ENCODE assay signal across 18 cellular contexts in the genomic region with DNA sequence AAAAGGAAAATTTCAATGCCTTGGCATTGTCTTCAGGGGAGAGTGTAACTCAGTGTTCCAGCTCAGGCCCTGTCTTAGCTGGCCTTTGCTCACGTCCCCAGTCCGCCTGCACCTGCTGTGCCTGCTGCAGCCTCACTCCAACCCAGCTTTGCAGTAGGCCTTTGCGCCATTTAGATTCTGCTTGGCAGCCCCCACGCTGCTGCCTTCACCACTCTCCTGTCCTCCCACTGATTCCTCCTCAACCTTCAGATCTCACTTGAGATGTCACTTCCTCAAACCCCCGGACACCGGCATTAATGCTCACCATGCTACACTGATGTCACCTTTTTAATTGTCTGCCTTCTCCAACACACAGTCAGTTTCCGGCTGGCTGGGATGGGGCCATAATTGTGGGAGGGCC.
DNase-seq lines count a peak whose midpoint lies in the region; TF ChIP-seq lines count a peak whose summit lies in the region.
"Had no signal": no experiment of that assay in that cellular context is flagged by ENCODE, and none has a peak within 500 bp of the region (broad histone marks: within the 10 kb centered on the region; RNA-seq: fewer than 3 reads in every experiment).

No MANE protein-coding gene starts in this region.

- no peak overlapping the region for H3K9ac ChIP-seq in H9 (ENCODE audit: extremely low read depth, insufficient read length, low read length)
- H3K9ac ChIP-seq: BLaER1, GM23248 had no signal

- no peak overlapping the region for H3K4me3 ChIP-seq in CD4-positive, alpha-beta memory T cell (ENCODE audit: low read length in 2 of 2)
- H3K4me3 ChIP-seq: BLaER1, GM23248 had no signal

- POLR2A ChIA-PET in CD4-positive, alpha-beta memory T cell (lab: Charles Lee; ENCODE audit: partially characterized antibody) = no interaction called here

- H3K4me1 Mint-ChIP-seq in H9 = peaks cover 24 to 33% of the 10 kb centered on the region in 2 experiments
- H3K4me1 Mint-ChIP-seq in CD4-positive, alpha-beta memory T cell = no peaks in the 10 kb centered on the region
- H3K4me1 Mint-ChIP-seq: B cell; CD4-positive, CD25-positive, alpha-beta regulatory T cell; CD8-positive, alpha-beta memory T cell had no signal

- no peak overlapping the region for H4K5ac ChIP-seq in H9 (ENCODE audit: insufficient read length, low read depth, low read length)

- H3K4ac ChIP-seq in H9 (ENCODE audit: low read depth, low read length) = no peak overlapping the region

- no peak overlapping the region for H2AK5ac ChIP-seq in H9 (ENCODE audit: insufficient read length, low read length)

- H3K14ac ChIP-seq in H9 (ENCODE audit: insufficient read depth, low read length) = no peak overlapping the region

- H3K27ac Mint-ChIP-seq in H9 = peak overlapping the region; percentile 0 to 57 (median 45); a peak in 3 of 7 replicates
- H3K27ac Mint-ChIP-seq in CD4-positive, alpha-beta memory T cell = no peak overlapping the region
- H3K27ac Mint-ChIP-seq: B cell; CD4-positive, CD25-positive, alpha-beta regulatory T cell; CD8-positive, alpha-beta memory T cell had no signal

- no peaks in the 10 kb centered on the region for H3K79me1 ChIP-seq in H9 (ENCODE audit: insufficient read depth, low read depth, low read length, poor library complexity, severe bottlenecking)

- H3K9me3 Mint-ChIP-seq in H9 = peaks cover 5 to 7% of the 10 kb centered on the region in 2 experiments; a peak in 4 of 5 replicates
- peaks cover 0 to 22% (median 4%) of the 10 kb centered on the region in 8 donors for H3K9me3 Mint-ChIP-seq in CD4-positive, alpha-beta memory T cell

- H3K23me2 ChIP-seq in H9 (ENCODE audit: insufficient read length, low read depth, low read length, poor library complexity, severe bottlenecking) = no peaks in the 10 kb centered on the region

- H3K36me3 ChIP-seq in CD4-positive, alpha-beta memory T cell (ENCODE audit: insufficient read depth, low read length) = no peaks in the 10 kb centered on the region
- H3K36me3 ChIP-seq: BLaER1 had no signal

- H2BK12ac ChIP-seq in H9 (ENCODE audit: insufficient read length, low read depth, low read length) = no peak overlapping the region

- H2BK120ac ChIP-seq in H9 (ENCODE audit: low read depth, low read length, poor library complexity, severe bottlenecking) = no peak overlapping the region

- H3K79me2 ChIP-seq in H9 (ENCODE audit: insufficient read depth, low read length) = no peaks in the 10 kb centered on the region; the same call in 1 of the 2 replicates

- no CpG with 5 or more reads among the region's 7 CpGs for WGBS in H9 (ENCODE audit: extremely low coverage, insufficient read length, low lambda C conversion rate)

- intact Hi-C loops in head of caudate nucleus (cut with DNase I) = no loop called here
- intact Hi-C loops in CD4-positive, alpha-beta memory T cell (cut with micrococcal nuclease) = no loop called here

- H3K4me2 ChIP-seq in H9 (ENCODE audit: insufficient read depth, insufficient read length, low read length) = no peak overlapping the region
- H3K4me2 ChIP-seq: BLaER1 had no signal

- H2BK20ac ChIP-seq in H9 (ENCODE audit: low read depth, low read length, poor library complexity, severe bottlenecking) = no peak overlapping the region

- no peak for DNase-seq in H9
- peak in 38 of 61 donors; percentile 2 to 81 (median 33) for DNase-seq in caudate nucleus (lab: John Stamatoyannopoulos, UW)
- DNase-seq in head of caudate nucleus = peak in 40 of 42 donors; percentile 13 to 87 (median 48)
- peak; percentile 76 for DNase-seq in putamen (ENCODE audit: low spot score)
- no peak for DNase-seq in DMS79 (lab: John Stamatoyannopoulos, UW)
- no peak for DNase-seq in NAMALWA (ENCODE audit: low spot score)
- DNase-seq in CD4-positive, alpha-beta memory T cell = no peak
- DNase-seq: CD4-positive, CD25-positive, alpha-beta regulatory T cell; CD8-positive, alpha-beta memory T cell; DMS 273 treated with DMSO at 0.1 percent for 48 hours; DMS79 treated with DMSO at 0.1 percent for 48 hours; GF-D8; GM23248; HCEC 1CT had no signal

- H4K8ac ChIP-seq in H9 (replicated peaks; ENCODE audit: insufficient read length, low read depth, low read length) = no peak overlapping the region

- TF ChIP-seq CTCF in H9 (conservative IDR thresholded peaks at IDR 0.05) = no peak

- CTCF ChIA-PET in CD4-positive, alpha-beta memory T cell (lab: Charles Lee; ENCODE audit: partially characterized antibody) = no interaction called here

- no peaks in the 10 kb centered on the region for H3K9me3 ChIP-seq in H9 (ENCODE audit: control insufficient read depth, low read depth, low read length)
- no peaks in the 10 kb centered on the region for H3K9me3 ChIP-seq in CD4-positive, alpha-beta memory T cell (ENCODE audit: control insufficient read depth in 1 of 2, low read length in 2 of 2)
- H3K9me3 ChIP-seq: BLaER1 had no signal

- H2BK15ac ChIP-seq in H9 (ENCODE audit: low read depth, low read length) = no peak overlapping the region

- H3K27ac ChIP-seq in H9 (ENCODE audit: insufficient read length, low read depth, low read length) = no peak overlapping the region
- H3K27ac ChIP-seq in caudate nucleus (ENCODE audit: low read depth, low read length) = no peak overlapping the region
- H3K27ac ChIP-seq in CD4-positive, alpha-beta memory T cell (ENCODE audit: low read depth, low read length) = no peak overlapping the region
- H3K27ac ChIP-seq: 22Rv1, BLaER1, C4-2B, GM23248 had no signal

- no peaks in the 10 kb centered on the region for H3K27me3 Mint-ChIP-seq in H9 (ENCODE audit: low read depth)
- no peaks in the 10 kb centered on the region for H3K27me3 Mint-ChIP-seq in CD4-positive, alpha-beta memory T cell
- H3K27me3 Mint-ChIP-seq: B cell; CD4-positive, CD25-positive, alpha-beta regulatory T cell; CD8-positive, alpha-beta memory T cell had no signal

- H3K4me1 ChIP-seq in H9 (ENCODE audit: insufficient read depth, low read length) = peaks cover 10% of the 10 kb centered on the region; the same call in 1 of the 2 replicates
- no peaks in the 10 kb centered on the region for H3K4me1 ChIP-seq in CD4-positive, alpha-beta memory T cell (ENCODE audit: insufficient read depth, low read length)
- H3K4me1 ChIP-seq: BLaER1 had no signal

- no peak overlapping the region for H3T11ph ChIP-seq in H9 (ENCODE audit: low read length)

- H3K4me3 Mint-ChIP-seq in H9 = no peak overlapping the region
- H3K4me3 Mint-ChIP-seq in CD4-positive, alpha-beta memory T cell = no peak overlapping the region
- H3K4me3 Mint-ChIP-seq: B cell; CD8-positive, alpha-beta memory T cell had no signal

- no peak overlapping the region for H2BK5ac ChIP-seq in H9 (ENCODE audit: insufficient read length, low read length)

- peaks cover 0 to 8% (median 0%) of the 10 kb centered on the region in 3 experiments; a peak in 4 of 7 replicates for H3K36me3 Mint-ChIP-seq in H9 (ENCODE audit: insufficient read depth in 1 of 3, low read depth in 3 of 3)
- H3K36me3 Mint-ChIP-seq in CD4-positive, alpha-beta memory T cell = no peaks in the 10 kb centered on the region
- H3K36me3 Mint-ChIP-seq: CD4-positive, CD25-positive, alpha-beta regulatory T cell had no signal

- H2AFZ ChIP-seq in H9 (ENCODE audit: low read length) = no peak overlapping the region
- H2AFZ ChIP-seq: GM23248 had no signal

- no peak overlapping the region for H3K56ac ChIP-seq in H9 (ENCODE audit: insufficient read length, low read depth, low read length)

- no peak overlapping the region for H3K23ac ChIP-seq in H9 (ENCODE audit: insufficient read length, low read depth, low read length)

- H4K20me1 ChIP-seq in H9 (ENCODE audit: control insufficient read depth, insufficient read depth, insufficient read length) = no peaks in the 10 kb centered on the region
- H4K20me1 ChIP-seq: BLaER1 had no signal

- no peaks in the 10 kb centered on the region for H3K27me3 ChIP-seq in H9 (ENCODE audit: insufficient read depth, low read length)
- no peaks in the 10 kb centered on the region for H3K27me3 ChIP-seq in CD4-positive, alpha-beta memory T cell (ENCODE audit: insufficient read depth, low read length)
- H3K27me3 ChIP-seq: BLaER1 had no signal

- H3K18ac ChIP-seq in H9 (ENCODE audit: insufficient read length, low read depth, low read length) = no peak overlapping the region

- no peak overlapping the region for H4K91ac ChIP-seq in H9 (ENCODE audit: insufficient read length, low read depth, low read length)

Comparison
In these comparisons a context has a peak if more than half of its experiments do, and no peak if none do; other contexts are left out.
1. DNase-seq: peak in caudate nucleus (38 of 61), head of caudate nucleus (40 of 42) and putamen (single experiment); none in H9 (single experiment), DMS79 (single experiment), NAMALWA (single experiment) and CD4-positive, alpha-beta memory T cell (0 of 5).
2. H3K27ac Mint-ChIP-seq: peak in H9 (3 of 3); none in CD4-positive, alpha-beta memory T cell (0 of 7).